ENCODE assay signal across 1 cellular context in genomic region chr7:2662273-2663120, GRCh38.
TF ChIP-seq lines count a peak whose summit lies in the region.

No MANE protein-coding gene starts in this region.

TF ChIP-seq in GM23338, 12 proteins besides CTCF, POLR2A, EP300 and RAD21 (continued from another document):
- TF ChIP-seq ETS1 (IDR thresholded peaks at IDR 0.05), result no peak
- no peak for TF ChIP-seq REST (IDR thresholded peaks at IDR 0.05; ENCODE audit: unreplicated experiment)
- no peak for TF ChIP-seq JUNB (IDR thresholded peaks at IDR 0.05; ENCODE audit: unreplicated experiment)
TF ChIP-seq in GM23338: peak in this region for 0.
